16 cellular contexts compared by ENCODE assay signal in the genomic region with DNA sequence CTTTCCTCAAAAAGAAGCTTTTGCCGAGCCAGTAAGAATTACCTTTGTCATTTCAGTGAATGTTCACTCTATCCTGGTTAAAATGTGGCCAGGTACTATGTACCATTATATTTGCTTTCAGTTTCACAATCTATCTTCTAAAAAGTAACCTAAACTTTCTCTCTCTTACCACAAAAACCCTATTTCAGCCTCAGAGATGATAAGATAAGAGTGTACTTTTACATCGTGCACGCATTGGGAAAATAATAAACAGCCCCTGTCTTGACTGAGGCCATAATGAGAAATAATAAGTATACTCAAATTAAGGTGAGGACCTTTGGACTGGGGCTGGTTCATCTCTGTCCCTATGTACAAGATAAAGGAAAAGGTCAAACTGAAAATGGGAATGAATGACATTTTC.
"Had no signal": no experiment of that assay in that cellular context is flagged by ENCODE, and none has a peak within 500 bp of the region (broad histone marks: within the 10 kb centered on the region; RNA-seq: fewer than 3 reads in every experiment).

No MANE protein-coding gene starts in this region.

- H3K4me3 ChIP-seq: ascending aorta, gastrocnemius medialis, pancreas, tibial nerve, vagina had no signal

- H3K9me3 ChIP-seq: ascending aorta, gastrocnemius medialis, pancreas had no signal

- H3K36me3 ChIP-seq: ascending aorta, gastrocnemius medialis, pancreas, tibial nerve, vagina had no signal

- H3K4me1 Mint-ChIP-seq: neural crest cell had no signal

- H3K27ac ChIP-seq: ascending aorta, gastrocnemius medialis, pancreas, tibial nerve, vagina had no signal

- H3K4me3 Mint-ChIP-seq: neural crest cell had no signal

- DNase-seq: activated CD4-positive, alpha-beta T cell treated with anti-CD3 and anti-CD28 coated beads, Interleukin-2, amount 50 U/mL, for 48 hours; activated CD4-positive, CD25-positive, alpha-beta regulatory T cell; effector CD4-positive, alpha-beta T cell; gastrocnemius medialis; kidney; left ventricle myocardium superior; mesendoderm; pancreas; retina; stimulated activated CD4-positive, alpha-beta T cell treated with anti-CD3 and anti-CD28 coated beads, Interleukin-4, amount 100 ng/mL, for 4 hours had no signal

- H3K4me1 ChIP-seq: ascending aorta, gastrocnemius medialis, pancreas, tibial nerve had no signal

- FAIRE-seq: colon, kidney, pancreas, TTC549 had no signal

- H3K27me3 ChIP-seq: ascending aorta, gastrocnemius medialis, pancreas, tibial nerve, vagina had no signal

- ATAC-seq: gastrocnemius medialis, left ventricle myocardium superior, pancreas had no signal
